1 cellular context compared by ENCODE assay signal in genomic region chr2:66872056-66872821, GRCh38.
TF ChIP-seq lines count a peak whose summit lies in the region.

No MANE protein-coding gene starts in this region.

TF ChIP-seq in IMR-90, 13 proteins besides CTCF, POLR2A, EP300 and RAD21:
- TF ChIP-seq MAZ (IDR thresholded peaks at IDR 0.05; ENCODE audit: borderline replicate concordance, low read depth, low read length) (no peak), CEBPB (IDR thresholded peaks at IDR 0.05; ENCODE audit: low read depth, low read length) (peak; percentile 92)
